In the genomic region with DNA sequence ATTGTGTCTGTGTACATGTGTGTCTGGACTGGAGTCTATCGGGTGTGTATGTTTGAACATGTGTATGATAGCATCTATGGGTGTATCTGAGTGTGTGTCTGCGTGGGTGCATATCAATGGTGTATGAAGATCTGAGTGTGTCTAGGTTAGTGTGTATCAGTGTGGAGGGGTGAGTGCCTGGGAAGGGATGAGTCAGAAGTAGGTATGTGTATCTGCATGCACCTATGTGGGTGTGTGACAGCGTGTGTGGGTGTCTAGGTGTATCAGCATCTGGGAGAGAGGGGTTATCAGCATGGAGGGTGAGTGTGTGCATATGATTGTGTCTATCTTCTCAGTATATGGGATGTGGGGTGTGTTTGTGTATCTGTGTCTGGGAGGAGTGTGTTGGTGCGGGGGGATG, we compare ENCODE assay signal across 24 cellular contexts. TPM values are rescaled to one million over a fixed set of nuclear protein-coding genes. Genes with fewer than 3 reads are reported as not detected.
"Had no signal": no experiment of that assay in that cellular context is flagged by ENCODE, and none has a peak within 500 bp of the region (broad histone marks: within the 10 kb centered on the region; RNA-seq: fewer than 3 reads in every experiment).

No MANE protein-coding gene starts in this region.

- H3K4me3 ChIP-seq: adrenal gland, coronary artery, lung, prostate gland, right atrium auricular region, spleen, stomach, suprapubic skin, tibial nerve had no signal

- ATAC-seq: activated T-cell treated with anti-CD3 and anti-CD28 coated beads, Interleukin-2, amount 50 U/mL, for 4 hours; left lobe of liver; naive thymus-derived CD8-positive, alpha-beta T cell; T-helper 17 cell had no signal

- H3K27ac ChIP-seq: adrenal gland, coronary artery, prostate gland, right atrium auricular region, spleen, stomach, suprapubic skin, tibial nerve, VCaP had no signal

- H3K27ac Mint-ChIP-seq: mesothelial cell of epicardium; naive thymus-derived CD8-positive, alpha-beta T cell; T-helper 17 cell had no signal

- H3K4me1 ChIP-seq: adrenal gland, prostate gland, right atrium auricular region, spleen, stomach, suprapubic skin, tibial nerve had no signal

- DNase-seq: activated CD4-positive, CD25-positive, alpha-beta regulatory T cell treated with anti-CD3 and anti-CD28 coated beads, Interleukin-2, amount 50 U/mL, for 72 hours; activated CD8-positive, alpha-beta memory T cell treated with anti-CD3 and anti-CD28 coated beads, Interleukin-2, amount 50 U/mL, for 48 hours; activated effector memory CD4-positive, alpha-beta T cell treated with anti-CD3 and anti-CD28 coated beads, Interleukin-2, amount 50 U/mL, for 16 hours; activated naive CD4-positive, alpha-beta T cell treated with anti-CD3 and anti-CD28 coated beads, Interleukin-2, amount 50 U/mL, for 16 hours; activated T-cell treated with anti-CD3 and anti-CD28 coated beads, Interleukin-2, amount 50 U/mL, for 4 hours; adrenal gland; cerebellar nuclear complex; foreskin fibroblast; naive thymus-derived CD8-positive, alpha-beta T cell; spleen; stomach; T-helper 17 cell had no signal

- H3K9me3 ChIP-seq: adrenal gland, prostate gland, suprapubic skin had no signal

- H3K36me3 ChIP-seq: adrenal gland, prostate gland, right atrium auricular region, spleen, stomach, suprapubic skin, tibial nerve had no signal

- H3K4me1 Mint-ChIP-seq: mesothelial cell of epicardium; naive thymus-derived CD8-positive, alpha-beta T cell had no signal

- H3K4me3 Mint-ChIP-seq: activated T-cell treated with anti-CD3 and anti-CD28 coated beads, Interleukin-2, amount 50 U/mL, for 4 hours; mesothelial cell of epicardium; naive thymus-derived CD8-positive, alpha-beta T cell; T-helper 17 cell had no signal

RNA-seq across cellular contexts. Expression of a gene that starts 58.2 kb away (rescaled TPM):
- total RNA-seq: activated T-cell treated with anti-CD3 and anti-CD28 coated beads, Interleukin-2, amount 50 U/mL, for 4 hours; adrenal gland; fibroblast of lung; left lobe of liver; lung; mesothelial cell of epicardium; naive thymus-derived CD8-positive, alpha-beta T cell; osteocyte; prostate gland; right atrium auricular region; spleen; stomach; suprapubic skin; T-helper 17 cell; tibial nerve had no signal
- polyA plus RNA-seq: adrenal gland; fibroblast of lung; lung; naive thymus-derived CD8-positive, alpha-beta T cell; spleen; stomach; urinary bladder had no signal
